27 cellular contexts compared by ENCODE assay signal in genomic region chr2:32436150-32436549, GRCh38.
A peak's percentile ranks its signal among the peaks of the same experiment; 100 is the strongest.
DNase-seq lines count a peak whose midpoint lies in the region; ATAC-seq, FAIRE-seq and TF ChIP-seq lines count a peak whose summit lies in the region.
"Had no signal": no experiment of that assay in that cellular context is flagged by ENCODE, and none has a peak within 500 bp of the region (broad histone marks: within the 10 kb centered on the region; RNA-seq: fewer than 3 reads in every experiment).

No MANE protein-coding gene starts in this region.

- no peak for TF ChIP-seq POLR2A in HepG2 (IDR thresholded peaks at IDR 0.05; ENCODE audit: insufficient read depth in 1 of 2, low read depth in 2 of 2, low read length in 2 of 2)
- TF ChIP-seq POLR2A in right lobe of liver (IDR thresholded peaks at IDR 0.05) = no peak

- CTCF ChIA-PET in HepG2 (lab: Yijun Ruan, JAX; ENCODE audit: low intra/inter-chr PET ratio, low total read pairs) = no interaction called here
- CTCF ChIA-PET in Calu3 (lab: Charles Lee) = no interaction called here

- in situ Hi-C loops in HepG2 (cut with HindIII; ENCODE audit: extremely low pct_ligation_motif_present, low pct_unique_long_range_greater_than_20kb) = no loop called here
- in situ Hi-C loops in GM13977 (cut with MboI; ENCODE audit: low pct_unique_long_range_greater_than_20kb, low sequenced_read_pairs, unreplicated experiment) = no loop called here

- H3K4me1 Mint-ChIP-seq in Calu3 (ENCODE audit: low read depth, unreplicated experiment) = no peaks in the 10 kb centered on the region

- no peaks in the 10 kb centered on the region for H4K20me1 ChIP-seq in HepG2 (ENCODE audit: insufficient read depth, low read length)

- BruUV-seq in HepG2 (replicated peaks; lab: Mats Ljungman, UMichigan) (no TSS peak), Calu3 (replicated peaks; lab: Mats Ljungman, UMichigan) (no TSS peak)

- no peak for FAIRE-seq in HepG2 (lab: Jason Lieb, UNC)

- no peak for DNase-seq in HepG2 (ENCODE audit: low spot score)
- DNase-seq in right lobe of liver = no peak
- peak; percentile 46 for DNase-seq in RKO (ENCODE audit: low spot score)
- DNase-seq in fibroblast of mammary gland (ENCODE audit: low read depth) = peak; percentile 17
- DNase-seq in Calu3 = no peak
- no peak for DNase-seq in GM13977 (ENCODE audit: low spot score)
- no peak for DNase-seq in psoas muscle
- DNase-seq in stimulated activated CD4-positive, alpha-beta T cell treated with anti-CD3 and anti-CD28 coated beads, Interleukin-2, amount 100 ng/mL, for 24 hours = no peak
- DNase-seq: ACHN; activated naive CD4-positive, alpha-beta T cell; activated T-cell treated with anti-CD3 and anti-CD28 coated beads, Interleukin-2, amount 50 U/mL, for 48 hours; BE2C; cerebellar nuclear complex; DMS53; foreskin melanocyte; GF-D8; HCEC 1CT; NCI-H1105 treated with DMSO at 0.1 percent for 48 hours; NCI-H2029 treated with DMSO at 0.1 percent for 48 hours; NCI-H226; NCI-H748 treated with DMSO at 0.1 percent for 48 hours; ovary; RPMI8226; stimulated activated CD4-positive, alpha-beta T cell treated with anti-CD3 and anti-CD28 coated beads, Interleukin-4, amount 100 ng/mL, for 1 hour; trophoblast cell had no signal

- H3K36me3 Mint-ChIP-seq in Calu3 (ENCODE audit: insufficient read depth, unreplicated experiment) = peaks cover 37% of the 10 kb centered on the region

- no peak overlapping the region for H3K4me3 Mint-ChIP-seq in Calu3 (ENCODE audit: low read depth, unreplicated experiment)
- H3K4me3 Mint-ChIP-seq: nephron had no signal

- no peak overlapping the region for H3K4me3 ChIP-seq in HepG2 (replicated peaks in 1 of 3; ENCODE audit: insufficient read depth in 1 of 3, low read depth in 2 of 3, low read length in 3 of 3)
- no peak overlapping the region for H3K4me3 ChIP-seq in right lobe of liver
- no peak overlapping the region for H3K4me3 ChIP-seq in fibroblast of mammary gland (ENCODE audit: control insufficient read depth, low read depth, low read length)
- no peak overlapping the region for H3K4me3 ChIP-seq in psoas muscle
- H3K4me3 ChIP-seq: lung, ovary had no signal

- no peak for ATAC-seq in HepG2
- no peak for ATAC-seq in right lobe of liver
- ATAC-seq in psoas muscle = no peak

- no peaks in the 10 kb centered on the region for H3K27me3 ChIP-seq in HepG2 (ENCODE audit: control insufficient read depth in 1 of 2, insufficient read depth in 2 of 2, low read length in 2 of 2)
- no peaks in the 10 kb centered on the region for H3K27me3 ChIP-seq in right lobe of liver
- no peaks in the 10 kb centered on the region for H3K27me3 ChIP-seq in psoas muscle (ENCODE audit: insufficient read depth in 3 of 3, low read length in 2 of 3)
- H3K27me3 ChIP-seq: BE2C, ovary had no signal

- 94% methylated on average over 6 of the region's 6 CpGs for WGBS in HepG2 (ENCODE audit: low lambda C conversion rate)
- 77% methylated on average over 6 of the region's 6 CpGs for WGBS in right lobe of liver (ENCODE audit: insufficient coverage, low coverage, low lambda C conversion rate, missing lambda C conversion rate)
- WGBS in psoas muscle, 3 donors = 81 to 82% (median 82%) methylated on average over 6 of the region's 6 CpGs

- no peak overlapping the region for H3K4me2 ChIP-seq in HepG2 (ENCODE audit: low read depth, low read length)

- H3K4me1 ChIP-seq in HepG2 (ENCODE audit: insufficient read depth, low read length) (peaks cover 6% of the 10 kb centered on the region), right lobe of liver (peaks cover 0 to under 1% (median under 1%) of the 10 kb centered on the region in 4 donors), psoas muscle (no peaks in the 10 kb centered on the region)
- H3K4me1 ChIP-seq: BE2C had no signal

- intact Hi-C loops in HepG2 (cut with micrococcal nuclease; ENCODE audit: unreplicated experiment) = no loop called here
- intact Hi-C loops in right lobe of liver (cut with DNase I) = no loop called here
- intact Hi-C loops in Calu3 (cut with micrococcal nuclease; ENCODE audit: unreplicated experiment) = no loop called here
- intact Hi-C loops in psoas muscle (cut with DNase I) = no loop called here

- no peak overlapping the region for H3K27ac Mint-ChIP-seq in Calu3 (ENCODE audit: unreplicated experiment)
- H3K27ac Mint-ChIP-seq: nephron had no signal

- H3K9me3 ChIP-seq in HepG2 (ENCODE audit: low read length) (no peaks in the 10 kb centered on the region), right lobe of liver (no peaks in the 10 kb centered on the region), psoas muscle (no peaks in the 10 kb centered on the region)
- H3K9me3 ChIP-seq: BE2C, ovary had no signal

- POLR2A ChIA-PET in HepG2 (lab: Yijun Ruan, JAX) = no interaction called here

- no peaks in the 10 kb centered on the region for H3K79me2 ChIP-seq in HepG2 (ENCODE audit: insufficient read depth, low read length)

- no peaks in the 10 kb centered on the region for H3K9me3 Mint-ChIP-seq in Calu3 (ENCODE audit: low read depth, unreplicated experiment)
- H3K9me3 Mint-ChIP-seq: nephron had no signal

- H3K36me3 ChIP-seq in HepG2 (replicated peaks in 1 of 2; ENCODE audit: control insufficient read depth in 1 of 2, insufficient read depth in 2 of 2, low read length in 2 of 2) = peaks cover 23 to 73% of the 10 kb centered on the region in 2 experiments
- peaks cover 0 to 31% (median 4%) of the 10 kb centered on the region in 4 donors for H3K36me3 ChIP-seq in right lobe of liver
- H3K36me3 ChIP-seq in psoas muscle (ENCODE audit: insufficient read depth in 1 of 2, low read depth in 1 of 2) = peaks cover 0 to 65% of the 10 kb centered on the region in 2 donors
- H3K36me3 ChIP-seq: ovary had no signal

- no peak overlapping the region for H3K27ac ChIP-seq in HepG2 (ENCODE audit: extremely low read length, insufficient read depth, low read length)
- H3K27ac ChIP-seq in right lobe of liver = no peak overlapping the region
- no peak overlapping the region for H3K27ac ChIP-seq in psoas muscle
- H3K27ac ChIP-seq: ovary had no signal

- TF ChIP-seq CTCF in HepG2 (CRISPR knock-in tag; IDR thresholded peaks at IDR 0.05) = no peak
- no peak for TF ChIP-seq CTCF in right lobe of liver (IDR thresholded peaks at IDR 0.05)
- TF ChIP-seq CTCF in fibroblast of mammary gland (conservative IDR thresholded peaks at IDR 0.05; ENCODE audit: control insufficient read depth, insufficient read depth, low read depth, low read length) = no peak
- no peak for TF ChIP-seq CTCF in Calu3 (IDR thresholded peaks at IDR 0.05; ENCODE audit: unreplicated experiment)
- no peak for TF ChIP-seq CTCF in GM13977 (IDR thresholded peaks at IDR 0.05; ENCODE audit: extremely low read depth, insufficient read depth, missing control alignments)
- no peak for TF ChIP-seq CTCF in psoas muscle (IDR thresholded peaks at IDR 0.05)

- H3K27me3 Mint-ChIP-seq in Calu3 (ENCODE audit: unreplicated experiment) = no peaks in the 10 kb centered on the region

- no peak overlapping the region for H3K9ac ChIP-seq in HepG2 (ENCODE audit: insufficient read depth, low read depth, low read length)

- TF ChIP-seq EP300 in HepG2 (IDR thresholded peaks at IDR 0.05; ENCODE audit: low read depth in 2 of 2, low read length in 2 of 2) (no peak), HepG2 (CRISPR knock-in tag; IDR thresholded peaks at IDR 0.05; ENCODE audit: borderline replicate concordance) (no peak)

- TF ChIP-seq RAD21 in HepG2 (CRISPR knock-in tag; IDR thresholded peaks at IDR 0.05) = no peak

- no peak overlapping the region for H2AFZ ChIP-seq in HepG2 (ENCODE audit: low read length)

TF ChIP-seq in HepG2, 621 proteins besides CTCF, POLR2A, EP300 and RAD21:
- TF ChIP-seq SAP130 (CRISPR knock-in tag; IDR thresholded peaks at IDR 0.05; ENCODE audit: low read depth) = no peak
- TF ChIP-seq HOMEZ (CRISPR knock-in tag; IDR thresholded peaks at IDR 0.05; ENCODE audit: low read depth) = peak; percentile 34; the same call in 1 of the 2 replicates
TF ChIP-seq in HepG2: peak in this region for 1.

Comparison
In these comparisons a context has a peak if more than half of its experiments do, and no peak if none do; other contexts are left out.
1. DNase-seq: peak in RKO (single experiment) and fibroblast of mammary gland (single experiment); none in HepG2 (single experiment), right lobe of liver (0 of 3), Calu3 (single experiment), GM13977 (single experiment), psoas muscle (0 of 2) and stimulated activated CD4-positive, alpha-beta T cell treated with anti-CD3 and anti-CD28 coated beads, Interleukin-2, amount 100 ng/mL, for 24 hours (0 of 2).